ENCODE assay signal across 8 cellular contexts in genomic region chr7:27165089-27165654, GRCh38. TPM values are rescaled to one million over a fixed set of nuclear protein-coding genes. Genes with fewer than 3 reads are reported as not detected.
DNase-seq lines count a peak whose midpoint lies in the region; ATAC-seq and TF ChIP-seq lines count a peak whose summit lies in the region.

TSS of gene HOXA9 (minus strand) at chr7:27165537. CDS start at chr7:27165457, 80 bp downstream.

- H3K27ac Mint-ChIP-seq in CD8-positive, alpha-beta memory T cell, result peak within 1 kb of the TSS in 5 of 8 donors; percentile 41 to 83 (median 57)

- no peaks in the 10 kb centered on the region for H3F3A ChIP-seq in neural cell (ENCODE audit: insufficient read depth, low read length, poor library complexity, severe bottlenecking)

- no peak for ATAC-seq in HG02885 (IDR thresholded peaks at IDR 0.05; ENCODE audit: poor library complexity, unreplicated experiment)
- no peak for ATAC-seq in HG03565 (IDR thresholded peaks at IDR 0.05; ENCODE audit: unreplicated experiment)

- H3K79me2 ChIP-seq in neural cell (replicated peaks; ENCODE audit: insufficient read depth, low read length), result no peaks in the 10 kb centered on the region

- H3K9me3 Mint-ChIP-seq in CD8-positive, alpha-beta memory T cell, result peaks cover 0 to 9% (median 0%) of the 10 kb centered on the region in 5 donors

- peaks cover 31% of the 10 kb centered on the region for H3K4me1 ChIP-seq in CD8-positive, alpha-beta memory T cell (ENCODE audit: insufficient read depth, low read length)

- no peaks in the 10 kb centered on the region for H3K36me3 Mint-ChIP-seq in CD8-positive, alpha-beta memory T cell

- no peak within 1 kb of the TSS for H3K4me3 ChIP-seq in CD8-positive, alpha-beta memory T cell (ENCODE audit: low read length)
- H3K4me3 ChIP-seq in neural cell (ENCODE audit: low read length), result no peak within 1 kb of the TSS

- peak within 1 kb of the TSS; percentile 54 to 82 (median 68) for H3K4me3 Mint-ChIP-seq in CD8-positive, alpha-beta memory T cell

- POLR2A ChIA-PET in CD8-positive, alpha-beta memory T cell (lab: Charles Lee), result no interaction called here

- H3K27me3 ChIP-seq in CD8-positive, alpha-beta memory T cell (ENCODE audit: insufficient read depth, low read length, poor library complexity, severe bottlenecking), result peaks cover 87% of the 10 kb centered on the region
- peaks cover 99% of the 10 kb centered on the region for H3K27me3 ChIP-seq in neural cell (ENCODE audit: insufficient read depth, low read depth, low read length)

- no peaks in the 10 kb centered on the region for H3K9me2 ChIP-seq in neural cell (ENCODE audit: insufficient read depth, low read length)

- no peaks in the 10 kb centered on the region for H4K20me1 ChIP-seq in neural cell (ENCODE audit: insufficient read depth)

- CTCF ChIA-PET in CD8-positive, alpha-beta memory T cell (lab: Charles Lee), result interaction anchor here (0.7 to 5.6 kb wide), 4 partner anchors 8 to 483 kb away, joined by 3 to 71 read pairs (median 4); partner anchors contain the start of genes HOXA3 and HOXA7

- TF ChIP-seq RAD21 in neural cell (conservative IDR thresholded peaks at IDR 0.05), result no peak

- H3K4me1 Mint-ChIP-seq in CD8-positive, alpha-beta memory T cell, result peaks cover 17 to 34% (median 23%) of the 10 kb centered on the region in 3 donors

- H3K27ac ChIP-seq in CD8-positive, alpha-beta memory T cell (ENCODE audit: low read depth, low read length), result no peak within 1 kb of the TSS
- H3K27ac ChIP-seq in neural cell (ENCODE audit: low read length), result no peak within 1 kb of the TSS

- peaks cover 80 to 82% of the 10 kb centered on the region in 2 donors for H3K27me3 Mint-ChIP-seq in CD8-positive, alpha-beta memory T cell

- no peaks in the 10 kb centered on the region for H3K9me3 ChIP-seq in CD8-positive, alpha-beta memory T cell (ENCODE audit: low read length)
- peaks cover 19% of the 10 kb centered on the region for H3K9me3 ChIP-seq in neural cell (ENCODE audit: low read length)

- no peak within 1 kb of the TSS for H3K4me2 ChIP-seq in neural cell (ENCODE audit: low read length)

- H3K9ac ChIP-seq in neural cell (ENCODE audit: low read length), result no peak within 1 kb of the TSS

- no peak for DNase-seq in CD8-positive, alpha-beta memory T cell
- DNase-seq in M059J (ENCODE audit: low read depth) (peak; percentile 93), dermis blood vessel endothelial cell (peak; percentile 96), retina (no peak), NCI-H526 treated with DMSO at 0.1 percent for 48 hours (lab: John Stamatoyannopoulos, UW) (no peak)

- H2AFZ ChIP-seq in neural cell (ENCODE audit: low read depth, low read length), result no peak within 1 kb of the TSS

- no peak for TF ChIP-seq EP300 in neural cell (conservative IDR thresholded peaks at IDR 0.05; ENCODE audit: poor library complexity, severe bottlenecking)

- no peak for TF ChIP-seq CTCF in neural cell (IDR thresholded peaks at IDR 0.05; ENCODE audit: poor library complexity, severe bottlenecking)

- H3K36me3 ChIP-seq in CD8-positive, alpha-beta memory T cell (ENCODE audit: insufficient read depth, low read length), result no peaks in the 10 kb centered on the region
- H3K36me3 ChIP-seq in neural cell (ENCODE audit: insufficient read depth, low read length), result no peaks in the 10 kb centered on the region

TF ChIP-seq in neural cell, 6 proteins besides CTCF, POLR2A, EP300 and RAD21:
- TF ChIP-seq REST (IDR thresholded peaks at IDR 0.05; ENCODE audit: borderline replicate concordance), result no peak
- no peak for TF ChIP-seq MXI1 (conservative IDR thresholded peaks at IDR 0.05; ENCODE audit: poor library complexity, severe bottlenecking)
- no peak for TF ChIP-seq SMC3 (conservative IDR thresholded peaks at IDR 0.05; ENCODE audit: poor library complexity)
- TF ChIP-seq POLR2AphosphoS5 (IDR thresholded peaks at IDR 0.05), result no peak
- peak; percentile 92 for TF ChIP-seq EZH2 (IDR thresholded peaks at IDR 0.05; ENCODE audit: borderline replicate concordance, insufficient read depth, low read length, poor library complexity, severe bottlenecking)
- TF ChIP-seq TAF1 (IDR thresholded peaks at IDR 0.05; ENCODE audit: low read depth), result no peak

RNA-seq across cellular contexts. Expression of gene HOXA9, which starts in this region (rescaled TPM):
- not detected for total RNA-seq in CD8-positive, alpha-beta memory T cell
- not detected for polyA plus RNA-seq in CD8-positive, alpha-beta memory T cell
- 66.1 and 66.8 TPM in 2 replicates for total RNA-seq in M059J (2014; rRNA removed; shearing (Covaris generic))
- total RNA-seq in dermis blood vessel endothelial cell, result 9.0 and 11.8 TPM in 2 replicates
- not detected in 2 replicates for polyA plus RNA-seq in neural cell
- not detected in 2 replicates for polyA minus RNA-seq in neural cell

Comparison
In these comparisons a context has a peak if more than half of its experiments do, and no peak if none do; other contexts are left out.
1. RNA of gene HOXA9 (total RNA-seq): 66.1 to 66.8 TPM in M059J and 9.0 to 11.8 TPM in dermis blood vessel endothelial cell; not detected in CD8-positive, alpha-beta memory T cell; every median in the first group is over 10 times any median in the second.
2. DNase-seq: peak in M059J (single experiment) and dermis blood vessel endothelial cell (single experiment); none in CD8-positive, alpha-beta memory T cell (0 of 5), retina (single experiment) and NCI-H526 treated with DMSO at 0.1 percent for 48 hours (single experiment).